ENCODE assay signal across 1 cellular context in the genomic region with DNA sequence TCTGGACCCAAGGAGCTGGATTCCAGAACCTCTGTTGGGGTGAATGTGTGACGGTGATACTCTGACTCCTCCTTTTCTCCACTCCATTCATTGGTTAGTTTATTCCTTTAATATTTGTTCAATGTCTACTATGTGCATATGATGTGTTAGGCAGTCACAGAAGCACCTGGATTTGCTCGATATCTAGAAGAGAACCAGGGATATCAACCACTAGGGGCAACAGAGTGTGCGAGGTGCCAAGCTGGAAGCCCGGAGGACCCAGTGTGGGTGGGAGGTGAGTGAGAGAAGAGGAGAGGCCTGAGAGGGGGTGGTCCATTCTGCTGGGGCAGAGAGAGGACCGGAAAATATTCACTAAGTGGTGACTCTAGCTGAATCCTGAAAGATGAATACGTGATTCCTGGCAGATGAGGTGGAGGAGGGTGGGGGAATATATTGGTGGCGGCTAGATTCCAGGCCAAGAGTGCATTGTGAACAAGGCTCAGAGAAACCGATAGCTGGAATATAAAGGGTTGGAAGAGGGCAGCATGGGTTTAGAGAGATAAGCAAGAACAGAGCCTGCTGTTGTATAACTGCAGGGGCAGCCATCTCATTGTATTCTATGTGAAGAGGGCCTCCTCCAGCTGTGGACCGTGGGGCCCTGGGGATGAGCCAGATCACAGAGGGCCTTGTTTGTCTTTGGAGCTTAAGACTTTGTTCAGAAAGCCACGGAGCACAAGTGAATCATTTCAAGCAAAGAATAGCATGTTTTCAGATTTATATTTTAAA.
TF ChIP-seq lines count a peak whose summit lies in the region.

No MANE protein-coding gene starts in this region.

TF ChIP-seq in HepG2, 621 proteins besides CTCF, POLR2A, EP300 and RAD21 (continued from another document and continues in another):
- TF ChIP-seq, protein P1, sequence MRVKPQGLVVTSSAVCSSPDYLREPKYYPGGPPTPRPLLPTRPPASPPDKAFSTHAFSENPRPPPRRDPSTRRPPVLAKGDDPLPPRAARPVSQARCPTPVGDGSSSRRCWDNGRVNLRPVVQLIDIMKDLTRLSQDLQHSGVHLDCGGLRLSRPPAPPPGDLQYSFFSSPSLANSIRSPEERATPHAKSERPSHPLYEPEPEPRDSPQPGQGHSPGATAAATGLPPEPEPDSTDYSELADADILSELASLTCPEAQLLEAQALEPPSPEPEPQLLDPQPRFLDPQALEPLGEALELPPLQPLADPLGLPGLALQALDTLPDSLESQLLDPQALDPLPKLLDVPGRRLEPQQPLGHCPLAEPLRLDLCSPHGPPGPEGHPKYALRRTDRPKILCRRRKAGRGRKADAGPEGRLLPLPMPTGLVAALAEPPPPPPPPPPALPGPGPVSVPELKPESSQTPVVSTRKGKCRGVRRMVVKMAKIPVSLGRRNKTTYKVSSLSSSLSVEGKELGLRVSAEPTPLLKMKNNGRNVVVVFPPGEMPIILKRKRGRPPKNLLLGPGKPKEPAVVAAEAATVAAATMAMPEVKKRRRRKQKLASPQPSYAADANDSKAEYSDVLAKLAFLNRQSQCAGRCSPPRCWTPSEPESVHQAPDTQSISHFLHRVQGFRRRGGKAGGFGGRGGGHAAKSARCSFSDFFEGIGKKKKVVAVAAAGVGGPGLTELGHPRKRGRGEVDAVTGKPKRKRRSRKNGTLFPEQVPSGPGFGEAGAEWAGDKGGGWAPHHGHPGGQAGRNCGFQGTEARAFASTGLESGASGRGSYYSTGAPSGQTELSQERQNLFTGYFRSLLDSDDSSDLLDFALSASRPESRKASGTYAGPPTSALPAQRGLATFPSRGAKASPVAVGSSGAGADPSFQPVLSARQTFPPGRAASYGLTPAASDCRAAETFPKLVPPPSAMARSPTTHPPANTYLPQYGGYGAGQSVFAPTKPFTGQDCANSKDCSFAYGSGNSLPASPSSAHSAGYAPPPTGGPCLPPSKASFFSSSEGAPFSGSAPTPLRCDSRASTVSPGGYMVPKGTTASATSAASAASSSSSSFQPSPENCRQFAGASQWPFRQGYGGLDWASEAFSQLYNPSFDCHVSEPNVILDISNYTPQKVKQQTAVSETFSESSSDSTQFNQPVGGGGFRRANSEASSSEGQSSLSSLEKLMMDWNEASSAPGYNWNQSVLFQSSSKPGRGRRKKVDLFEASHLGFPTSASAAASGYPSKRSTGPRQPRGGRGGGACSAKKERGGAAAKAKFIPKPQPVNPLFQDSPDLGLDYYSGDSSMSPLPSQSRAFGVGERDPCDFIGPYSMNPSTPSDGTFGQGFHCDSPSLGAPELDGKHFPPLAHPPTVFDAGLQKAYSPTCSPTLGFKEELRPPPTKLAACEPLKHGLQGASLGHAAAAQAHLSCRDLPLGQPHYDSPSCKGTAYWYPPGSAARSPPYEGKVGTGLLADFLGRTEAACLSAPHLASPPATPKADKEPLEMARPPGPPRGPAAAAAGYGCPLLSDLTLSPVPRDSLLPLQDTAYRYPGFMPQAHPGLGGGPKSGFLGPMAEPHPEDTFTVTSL (CRISPR knock-in tag; IDR thresholded peaks at IDR 0.05; ENCODE audit: borderline replicate concordance) = peak; percentile 80; the same call in 1 of the 2 replicates
- TF ChIP-seq, protein P2, sequence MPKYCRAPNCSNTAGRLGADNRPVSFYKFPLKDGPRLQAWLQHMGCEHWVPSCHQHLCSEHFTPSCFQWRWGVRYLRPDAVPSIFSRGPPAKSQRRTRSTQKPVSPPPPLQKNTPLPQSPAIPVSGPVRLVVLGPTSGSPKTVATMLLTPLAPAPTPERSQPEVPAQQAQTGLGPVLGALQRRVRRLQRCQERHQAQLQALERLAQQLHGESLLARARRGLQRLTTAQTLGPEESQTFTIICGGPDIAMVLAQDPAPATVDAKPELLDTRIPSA (CRISPR knock-in tag; IDR thresholded peaks at IDR 0.05; ENCODE audit: borderline replicate concordance) = no peak
- TF ChIP-seq, protein P3, sequence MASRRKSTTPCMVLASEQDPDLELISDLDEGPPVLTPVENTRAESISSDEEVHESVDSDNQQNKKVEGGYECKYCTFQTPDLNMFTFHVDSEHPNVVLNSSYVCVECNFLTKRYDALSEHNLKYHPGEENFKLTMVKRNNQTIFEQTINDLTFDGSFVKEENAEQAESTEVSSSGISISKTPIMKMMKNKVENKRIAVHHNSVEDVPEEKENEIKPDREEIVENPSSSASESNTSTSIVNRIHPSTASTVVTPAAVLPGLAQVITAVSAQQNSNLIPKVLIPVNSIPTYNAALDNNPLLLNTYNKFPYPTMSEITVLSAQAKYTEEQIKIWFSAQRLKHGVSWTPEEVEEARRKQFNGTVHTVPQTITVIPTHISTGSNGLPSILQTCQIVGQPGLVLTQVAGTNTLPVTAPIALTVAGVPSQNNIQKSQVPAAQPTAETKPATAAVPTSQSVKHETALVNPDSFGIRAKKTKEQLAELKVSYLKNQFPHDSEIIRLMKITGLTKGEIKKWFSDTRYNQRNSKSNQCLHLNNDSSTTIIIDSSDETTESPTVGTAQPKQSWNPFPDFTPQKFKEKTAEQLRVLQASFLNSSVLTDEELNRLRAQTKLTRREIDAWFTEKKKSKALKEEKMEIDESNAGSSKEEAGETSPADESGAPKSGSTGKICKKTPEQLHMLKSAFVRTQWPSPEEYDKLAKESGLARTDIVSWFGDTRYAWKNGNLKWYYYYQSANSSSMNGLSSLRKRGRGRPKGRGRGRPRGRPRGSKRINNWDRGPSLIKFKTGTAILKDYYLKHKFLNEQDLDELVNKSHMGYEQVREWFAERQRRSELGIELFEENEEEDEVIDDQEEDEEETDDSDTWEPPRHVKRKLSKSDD (CRISPR knock-in tag; IDR thresholded peaks at IDR 0.05; ENCODE audit: low read depth) = no peak
- TF ChIP-seq ZNF777 (CRISPR knock-in tag; IDR thresholded peaks at IDR 0.05) (no peak), ZNF629 (CRISPR knock-in tag; conservative IDR thresholded peaks at IDR 0.05) (peak; percentile 35; the same call in 1 of the 2 replicates), TCF7L2 (IDR thresholded peaks at IDR 0.05; ENCODE audit: low read depth, low read length) (no peak), ZNF772 (CRISPR knock-in tag; IDR thresholded peaks at IDR 0.05) (peak; percentile 38; the same call in 1 of the 2 replicates), HDAC6 (IDR thresholded peaks at IDR 0.05; ENCODE audit: low read depth, low read length) (no peak), IKZF1 (IDR thresholded peaks at IDR 0.05) (no peak), ZBTB38 (CRISPR knock-in tag; IDR thresholded peaks at IDR 0.05) (peak; percentile 74; the same call in 1 of the 2 replicates), TMF1 (CRISPR knock-in tag; IDR thresholded peaks at IDR 0.05; ENCODE audit: low read depth) (no peak), ZNF747 (CRISPR knock-in tag; IDR thresholded peaks at IDR 0.05; ENCODE audit: borderline replicate concordance) (no peak), ZFP82 (CRISPR knock-in tag; IDR thresholded peaks at IDR 0.05; ENCODE audit: borderline replicate concordance) (no peak)
- TF ChIP-seq, protein P4, sequence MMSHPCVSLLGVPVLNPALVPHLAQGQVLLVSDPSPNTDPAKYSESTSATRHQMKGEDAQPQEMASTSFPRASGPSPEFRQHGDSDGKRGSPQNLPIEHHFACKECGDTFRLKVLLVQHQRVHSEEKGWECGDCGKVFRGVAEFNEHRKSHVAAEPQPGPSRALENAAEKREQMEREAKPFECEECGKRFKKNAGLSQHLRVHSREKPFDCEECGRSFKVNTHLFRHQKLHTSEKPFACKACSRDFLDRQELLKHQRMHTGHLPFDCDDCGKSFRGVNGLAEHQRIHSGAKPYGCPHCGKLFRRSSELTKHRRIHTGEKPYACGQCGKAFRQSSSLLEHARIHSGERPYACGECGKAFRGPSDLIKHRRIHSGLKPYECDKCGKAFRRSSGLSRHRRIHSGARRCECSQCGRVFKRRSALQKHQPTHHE (CRISPR knock-in tag; IDR thresholded peaks at IDR 0.05; ENCODE audit: borderline replicate concordance) = no peak
- TF ChIP-seq, protein P5, sequence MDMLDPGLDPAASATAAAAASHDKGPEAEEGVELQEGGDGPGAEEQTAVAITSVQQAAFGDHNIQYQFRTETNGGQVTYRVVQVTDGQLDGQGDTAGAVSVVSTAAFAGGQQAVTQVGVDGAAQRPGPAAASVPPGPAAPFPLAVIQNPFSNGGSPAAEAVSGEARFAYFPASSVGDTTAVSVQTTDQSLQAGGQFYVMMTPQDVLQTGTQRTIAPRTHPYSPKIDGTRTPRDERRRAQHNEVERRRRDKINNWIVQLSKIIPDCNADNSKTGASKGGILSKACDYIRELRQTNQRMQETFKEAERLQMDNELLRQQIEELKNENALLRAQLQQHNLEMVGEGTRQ (IDR thresholded peaks at IDR 0.05; ENCODE audit: low read depth, low read length) = no peak
- TF ChIP-seq, protein P5 (CRISPR knock-in tag; IDR thresholded peaks at IDR 0.05; ENCODE audit: borderline replicate concordance) = no peak
- TF ChIP-seq, protein P6, sequence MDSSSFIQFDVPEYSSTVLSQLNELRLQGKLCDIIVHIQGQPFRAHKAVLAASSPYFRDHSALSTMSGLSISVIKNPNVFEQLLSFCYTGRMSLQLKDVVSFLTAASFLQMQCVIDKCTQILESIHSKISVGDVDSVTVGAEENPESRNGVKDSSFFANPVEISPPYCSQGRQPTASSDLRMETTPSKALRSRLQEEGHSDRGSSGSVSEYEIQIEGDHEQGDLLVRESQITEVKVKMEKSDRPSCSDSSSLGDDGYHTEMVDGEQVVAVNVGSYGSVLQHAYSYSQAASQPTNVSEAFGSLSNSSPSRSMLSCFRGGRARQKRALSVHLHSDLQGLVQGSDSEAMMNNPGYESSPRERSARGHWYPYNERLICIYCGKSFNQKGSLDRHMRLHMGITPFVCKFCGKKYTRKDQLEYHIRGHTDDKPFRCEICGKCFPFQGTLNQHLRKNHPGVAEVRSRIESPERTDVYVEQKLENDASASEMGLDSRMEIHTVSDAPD (CRISPR knock-in tag; IDR thresholded peaks at IDR 0.05) = peak; percentile 55; the same call in 1 of the 2 replicates
- TF ChIP-seq, protein P7, sequence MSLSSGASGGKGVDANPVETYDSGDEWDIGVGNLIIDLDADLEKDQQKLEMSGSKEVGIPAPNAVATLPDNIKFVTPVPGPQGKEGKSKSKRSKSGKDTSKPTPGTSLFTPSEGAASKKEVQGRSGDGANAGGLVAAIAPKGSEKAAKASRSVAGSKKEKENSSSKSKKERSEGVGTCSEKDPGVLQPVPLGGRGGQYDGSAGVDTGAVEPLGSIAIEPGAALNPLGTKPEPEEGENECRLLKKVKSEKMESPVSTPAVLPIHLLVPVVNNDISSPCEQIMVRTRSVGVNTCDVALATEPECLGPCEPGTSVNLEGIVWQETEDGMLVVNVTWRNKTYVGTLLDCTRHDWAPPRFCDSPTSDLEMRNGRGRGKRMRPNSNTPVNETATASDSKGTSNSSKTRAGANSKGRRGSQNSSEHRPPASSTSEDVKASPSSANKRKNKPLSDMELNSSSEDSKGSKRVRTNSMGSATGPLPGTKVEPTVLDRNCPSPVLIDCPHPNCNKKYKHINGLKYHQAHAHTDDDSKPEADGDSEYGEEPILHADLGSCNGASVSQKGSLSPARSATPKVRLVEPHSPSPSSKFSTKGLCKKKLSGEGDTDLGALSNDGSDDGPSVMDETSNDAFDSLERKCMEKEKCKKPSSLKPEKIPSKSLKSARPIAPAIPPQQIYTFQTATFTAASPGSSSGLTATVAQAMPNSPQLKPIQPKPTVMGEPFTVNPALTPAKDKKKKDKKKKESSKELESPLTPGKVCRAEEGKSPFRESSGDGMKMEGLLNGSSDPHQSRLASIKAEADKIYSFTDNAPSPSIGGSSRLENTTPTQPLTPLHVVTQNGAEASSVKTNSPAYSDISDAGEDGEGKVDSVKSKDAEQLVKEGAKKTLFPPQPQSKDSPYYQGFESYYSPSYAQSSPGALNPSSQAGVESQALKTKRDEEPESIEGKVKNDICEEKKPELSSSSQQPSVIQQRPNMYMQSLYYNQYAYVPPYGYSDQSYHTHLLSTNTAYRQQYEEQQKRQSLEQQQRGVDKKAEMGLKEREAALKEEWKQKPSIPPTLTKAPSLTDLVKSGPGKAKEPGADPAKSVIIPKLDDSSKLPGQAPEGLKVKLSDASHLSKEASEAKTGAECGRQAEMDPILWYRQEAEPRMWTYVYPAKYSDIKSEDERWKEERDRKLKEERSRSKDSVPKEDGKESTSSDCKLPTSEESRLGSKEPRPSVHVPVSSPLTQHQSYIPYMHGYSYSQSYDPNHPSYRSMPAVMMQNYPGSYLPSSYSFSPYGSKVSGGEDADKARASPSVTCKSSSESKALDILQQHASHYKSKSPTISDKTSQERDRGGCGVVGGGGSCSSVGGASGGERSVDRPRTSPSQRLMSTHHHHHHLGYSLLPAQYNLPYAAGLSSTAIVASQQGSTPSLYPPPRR (CRISPR knock-in tag; IDR thresholded peaks at IDR 0.05; ENCODE audit: borderline replicate concordance) = no peak
- TF ChIP-seq, protein P8, sequence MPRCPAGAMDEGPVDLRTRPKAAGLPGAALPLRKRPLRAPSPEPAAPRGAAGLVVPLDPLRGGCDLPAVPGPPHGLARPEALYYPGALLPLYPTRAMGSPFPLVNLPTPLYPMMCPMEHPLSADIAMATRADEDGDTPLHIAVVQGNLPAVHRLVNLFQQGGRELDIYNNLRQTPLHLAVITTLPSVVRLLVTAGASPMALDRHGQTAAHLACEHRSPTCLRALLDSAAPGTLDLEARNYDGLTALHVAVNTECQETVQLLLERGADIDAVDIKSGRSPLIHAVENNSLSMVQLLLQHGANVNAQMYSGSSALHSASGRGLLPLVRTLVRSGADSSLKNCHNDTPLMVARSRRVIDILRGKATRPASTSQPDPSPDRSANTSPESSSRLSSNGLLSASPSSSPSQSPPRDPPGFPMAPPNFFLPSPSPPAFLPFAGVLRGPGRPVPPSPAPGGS (CRISPR knock-in tag; IDR thresholded peaks at IDR 0.05) = no peak
